8 cellular contexts compared by ENCODE assay signal in the genomic region with DNA sequence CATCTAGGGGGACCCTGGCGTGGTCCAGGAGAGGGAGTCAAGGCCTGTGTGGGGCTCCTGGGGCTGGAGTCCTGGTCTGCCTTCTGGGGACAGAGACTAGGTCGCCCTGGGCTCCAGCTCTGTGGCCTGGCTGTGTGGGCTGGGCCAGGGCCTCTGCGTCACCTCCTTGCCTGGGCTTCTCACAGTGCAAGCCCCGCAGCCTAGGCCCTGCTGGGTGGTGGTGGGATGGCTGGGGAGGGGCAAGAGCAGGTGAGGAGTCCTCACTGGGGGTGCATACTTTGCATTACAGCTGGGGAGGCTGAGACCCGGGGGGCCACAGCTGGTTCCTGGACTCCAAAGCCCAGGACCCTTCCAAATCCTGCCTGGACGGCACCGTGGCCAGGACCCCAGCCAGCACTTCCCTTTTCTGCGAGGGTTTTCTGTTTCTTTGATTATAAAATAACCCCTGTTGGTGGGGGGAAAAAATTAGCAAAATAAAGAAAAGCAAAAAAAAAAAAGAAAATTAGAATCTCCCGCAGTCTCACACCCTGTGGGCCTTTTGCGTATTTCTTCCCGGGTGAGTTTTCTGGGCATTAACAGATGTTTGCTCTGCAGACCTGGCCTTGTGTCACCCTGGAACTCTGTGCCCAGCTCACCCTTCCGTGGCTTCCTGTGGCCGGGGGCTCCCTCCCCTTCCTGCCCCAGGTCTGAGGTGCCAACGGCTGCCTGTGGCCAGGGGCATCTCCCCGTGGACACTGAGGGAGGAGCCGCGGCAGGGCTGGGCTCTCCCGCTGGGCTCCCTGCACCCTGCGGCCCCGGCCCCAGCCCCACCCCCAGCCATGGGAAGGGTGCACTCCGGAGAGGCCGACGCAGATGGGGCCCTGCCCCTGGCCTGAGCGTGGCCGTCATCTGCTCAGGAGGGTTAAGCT. TPM values are rescaled to one million over a fixed set of nuclear protein-coding genes. Genes with fewer than 3 reads are reported as not detected.
DNase-seq lines count a peak whose midpoint lies in the region; ATAC-seq and TF ChIP-seq lines count a peak whose summit lies in the region.

No MANE protein-coding gene starts in this region.

- H3K4me1 ChIP-seq in IMR-90 (ENCODE audit: control insufficient read depth, insufficient read depth, low read length): peaks cover 9% of the 10 kb centered on the region
- H3K4me1 ChIP-seq in naive thymus-derived CD4-positive, alpha-beta T cell (ENCODE audit: control insufficient read depth in 2 of 2, insufficient read depth in 2 of 2, low read length in 2 of 2): peaks cover 0 to 33% of the 10 kb centered on the region in 2 donors

- H3K4me3 ChIP-seq in IMR-90 (ENCODE audit: insufficient read depth, low read depth, low read length): no peak overlapping the region
- no peak overlapping the region for H3K4me3 ChIP-seq in naive thymus-derived CD4-positive, alpha-beta T cell (ENCODE audit: low read length)

- intact Hi-C loops in IMR-90 (cut with micrococcal nuclease): no loop called here
- intact Hi-C loops in naive thymus-derived CD4-positive, alpha-beta T cell (cut with micrococcal nuclease): loop anchor here in 1 of 2 donors (2.0 kb wide), 1 partner anchor 24 kb away; a partner anchor contains a TSS

- H3K27ac Mint-ChIP-seq in naive thymus-derived CD4-positive, alpha-beta T cell: peak overlapping the region in 6 of 9 donors; percentile 25 to 72 (median 50)

- WGBS in IMR-90 (ENCODE audit: extremely low coverage in 2 of 2, insufficient read length in 1 of 2), 2 experiments: 68% methylated on average over 5 of the region's 25 CpGs; no CpG with 5 or more reads in 1 of the 2 experiments

- H2AK9ac ChIP-seq in IMR-90 (replicated peaks; ENCODE audit: low read depth, low read length, poor library complexity): peak overlapping the region; percentile 77

- no peaks in the 10 kb centered on the region for H3K36me3 ChIP-seq in IMR-90 (ENCODE audit: control insufficient read depth, insufficient read depth, low read length)
- peaks cover 0 to 3% (median 0%) of the 10 kb centered on the region in 3 experiments for H3K36me3 ChIP-seq in naive thymus-derived CD4-positive, alpha-beta T cell (ENCODE audit: control insufficient read depth in 2 of 3, insufficient read depth in 3 of 3, low read length in 3 of 3)

- peaks cover 5 to 39% (median 29%) of the 10 kb centered on the region in 7 donors for H3K4me1 Mint-ChIP-seq in naive thymus-derived CD4-positive, alpha-beta T cell

- ATAC-seq in GM19324 (IDR thresholded peaks at IDR 0.05; ENCODE audit: low FRiP score, unreplicated experiment) (peak; percentile 15), IMR-90 (ENCODE audit: low read depth) (peak; percentile 24; the same call in 1 of the 2 replicates), GM21528 (IDR thresholded peaks at IDR 0.05; ENCODE audit: low FRiP score, unreplicated experiment) (no peak), HG03039 (IDR thresholded peaks at IDR 0.05; ENCODE audit: unreplicated experiment) (no peak)
- ATAC-seq in naive thymus-derived CD4-positive, alpha-beta T cell: peak; percentile 39

- H3K9me3 ChIP-seq in IMR-90 (ENCODE audit: control insufficient read depth, insufficient read depth, low read length): no peaks in the 10 kb centered on the region
- H3K9me3 ChIP-seq in naive thymus-derived CD4-positive, alpha-beta T cell (ENCODE audit: control insufficient read depth in 2 of 3, low read length in 3 of 3): no peaks in the 10 kb centered on the region

- H3K4me3 Mint-ChIP-seq in naive thymus-derived CD4-positive, alpha-beta T cell: peak overlapping the region in 3 of 10 donors; percentile 44 to 58 (median 54)

- no peak overlapping the region for H3K56ac ChIP-seq in IMR-90 (ENCODE audit: extremely low read depth, insufficient read depth, low read length)

- H3K36me3 Mint-ChIP-seq in naive thymus-derived CD4-positive, alpha-beta T cell: peaks cover 0 to 2% (median 0%) of the 10 kb centered on the region in 5 donors

- H2AFZ ChIP-seq in IMR-90 (replicated peaks; ENCODE audit: low read length, poor library complexity): peak overlapping the region; percentile 90

- in situ Hi-C loops in IMR-90 (cut with MboI; ENCODE audit: low sequenced_read_pairs): no loop called here

- no peaks in the 10 kb centered on the region; the same call in 1 of the 2 replicates for H4K20me1 ChIP-seq in IMR-90 (ENCODE audit: insufficient read depth, low read length)

- no peak overlapping the region for H3K4me2 ChIP-seq in IMR-90 (ENCODE audit: low read depth, low read length)

- 0 out of 2 replicates have a peak overlapping the region, but pooled peaks have one; percentile 48 for H2BK120ac ChIP-seq in IMR-90 (ENCODE audit: low read depth, low read length)

- H3K27me3 ChIP-seq in IMR-90 (ENCODE audit: control insufficient read depth, insufficient read depth, low read length): no peaks in the 10 kb centered on the region
- no peaks in the 10 kb centered on the region for H3K27me3 ChIP-seq in naive thymus-derived CD4-positive, alpha-beta T cell (ENCODE audit: control insufficient read depth in 2 of 2, insufficient read depth in 2 of 2, low read length in 2 of 2)

- TF ChIP-seq CTCF in IMR-90 (conservative IDR thresholded peaks at IDR 0.05; ENCODE audit: low read depth, low read length): no peak

- peaks cover 0 to 7% of the 10 kb centered on the region in 2 experiments; a peak in 2 of 4 replicates for H3K79me1 ChIP-seq in IMR-90 (ENCODE audit: low read depth in 1 of 2, low read length in 2 of 2)

- no TSS peak for BruUV-seq in IMR-90 (replicated peaks; lab: Mats Ljungman, UMichigan)

- peaks cover 5% of the 10 kb centered on the region; the same call in 1 of the 2 replicates for H3K9me1 ChIP-seq in IMR-90 (ENCODE audit: insufficient read depth, low read length)

- H3K4ac ChIP-seq in IMR-90 (ENCODE audit: low read depth, low read length): peak overlapping the region; percentile 69

- dilution Hi-C loops in IMR-90 (cut with HindIII; ENCODE audit: low sequenced_read_pairs, unreplicated experiment): no loop called here

- H2BK5ac ChIP-seq in IMR-90 (ENCODE audit: low read depth, low read length, poor library complexity, severe bottlenecking): no peak overlapping the region

- H2BK15ac ChIP-seq in IMR-90 (ENCODE audit: low read depth, low read length): no peak overlapping the region; the same call in 2 of the 3 replicates

- H4K8ac ChIP-seq in IMR-90 (ENCODE audit: low read depth in 2 of 2, low read length in 2 of 2): peak overlapping the region in 1 of 2 experiments; percentile 62; a peak in 1 of 4 replicates

- H4K5ac ChIP-seq in IMR-90 (ENCODE audit: low read depth, low read length): no peak overlapping the region

- peaks cover 0 to 2% (median 0%) of the 10 kb centered on the region in 11 donors for H3K9me3 Mint-ChIP-seq in naive thymus-derived CD4-positive, alpha-beta T cell

- POLR2A ChIA-PET in IMR-90 (lab: Charles Lee; ENCODE audit: unreplicated experiment): no interaction called here
- POLR2A ChIA-PET in naive thymus-derived CD4-positive, alpha-beta T cell (lab: Charles Lee): interaction anchor here (0.6 to 1.7 kb wide), 2 partner anchors 10 to 27 kb away, joined by 3 to 4 read pairs; no protein-coding TSS in a partner anchor

- H3K14ac ChIP-seq in IMR-90 (replicated peaks; ENCODE audit: low read depth, low read length): no peak overlapping the region

- no peak overlapping the region for H3K9ac ChIP-seq in IMR-90 (ENCODE audit: low read depth, low read length)

- H3K23ac ChIP-seq in IMR-90 (ENCODE audit: low read depth, low read length): no peak overlapping the region

- H3K27ac ChIP-seq in IMR-90 (ENCODE audit: insufficient read depth, low read length) (no peak overlapping the region), angular gyrus (ENCODE audit: low read depth, low read length) (peak overlapping the region; percentile 88)
- H3K27ac ChIP-seq in naive thymus-derived CD4-positive, alpha-beta T cell (ENCODE audit: low read depth, low read length): peak overlapping the region; percentile 50

- peaks cover 0 to 1% (median 0%) of the 10 kb centered on the region in 5 donors for H3K27me3 Mint-ChIP-seq in naive thymus-derived CD4-positive, alpha-beta T cell

- H2BK20ac ChIP-seq in IMR-90 (ENCODE audit: low read depth, low read length): no peak overlapping the region

- DNase-seq in IMR-90 (no peak), 8988T (no peak), GDM1 (lab: John Stamatoyannopoulos, UW) (no peak)
- DNase-seq in naive thymus-derived CD4-positive, alpha-beta T cell: no peak

- H3K18ac ChIP-seq in IMR-90 (ENCODE audit: low read depth, low read length): no peak overlapping the region

- no peak for TF ChIP-seq RAD21 in IMR-90 (IDR thresholded peaks at IDR 0.05; ENCODE audit: low read length)

- CTCF ChIA-PET in IMR-90 (lab: Yijun Ruan, JAX): no interaction called here
- CTCF ChIA-PET in naive thymus-derived CD4-positive, alpha-beta T cell (lab: Charles Lee): interaction anchor here (0.6 to 2.3 kb wide), 2 partner anchors 9 to 26 kb away, joined by 6 to 16 read pairs; no protein-coding TSS in a partner anchor

- no peak for TF ChIP-seq POLR2A in IMR-90 (IDR thresholded peaks at IDR 0.05; ENCODE audit: low read depth, low read length)

- peak overlapping the region; percentile 59; the same call in 1 of the 2 replicates for H2AK5ac ChIP-seq in IMR-90 (ENCODE audit: low read depth, low read length)

- H4K91ac ChIP-seq in IMR-90 (ENCODE audit: insufficient read depth, low read depth, low read length): no peak overlapping the region

TF ChIP-seq in IMR-90, 13 proteins besides CTCF, POLR2A, EP300 and RAD21 (continues in another document):
- TF ChIP-seq MAZ (IDR thresholded peaks at IDR 0.05; ENCODE audit: borderline replicate concordance, low read depth, low read length) (no peak), NFE2L2 (IDR thresholded peaks at IDR 0.05; ENCODE audit: low read depth, low read length) (no peak), MAFK (IDR thresholded peaks at IDR 0.05; ENCODE audit: low read depth, low read length) (no peak), BHLHE40 (IDR thresholded peaks at IDR 0.05; ENCODE audit: low read depth, low read length) (no peak)
- TF ChIP-seq, protein P1, sequence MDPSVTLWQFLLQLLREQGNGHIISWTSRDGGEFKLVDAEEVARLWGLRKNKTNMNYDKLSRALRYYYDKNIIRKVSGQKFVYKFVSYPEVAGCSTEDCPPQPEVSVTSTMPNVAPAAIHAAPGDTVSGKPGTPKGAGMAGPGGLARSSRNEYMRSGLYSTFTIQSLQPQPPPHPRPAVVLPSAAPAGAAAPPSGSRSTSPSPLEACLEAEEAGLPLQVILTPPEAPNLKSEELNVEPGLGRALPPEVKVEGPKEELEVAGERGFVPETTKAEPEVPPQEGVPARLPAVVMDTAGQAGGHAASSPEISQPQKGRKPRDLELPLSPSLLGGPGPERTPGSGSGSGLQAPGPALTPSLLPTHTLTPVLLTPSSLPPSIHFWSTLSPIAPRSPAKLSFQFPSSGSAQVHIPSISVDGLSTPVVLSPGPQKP (IDR thresholded peaks at IDR 0.05; ENCODE audit: borderline replicate concordance, low read depth, low read length): no peak

RNA-seq across cellular contexts. Expression of a gene that starts 23.7 kb away (rescaled TPM):
- total RNA-seq in IMR-90 (2012; rRNA removed): 1.9 and 2.2 TPM in 2 replicates
- 1.7 and 2.1 TPM in 2 replicates for polyA plus RNA-seq in IMR-90 (2012; rRNA removed)
- polyA plus RNA-seq in IMR-90 (2012; cell fraction: cytosol; rRNA removed): 2.2 and 3.6 TPM in 2 replicates
- 1.8 and 4.6 TPM in 2 replicates for polyA plus RNA-seq in IMR-90 (2012; cell fraction: nucleus; rRNA removed; ENCODE audit: low replicate concordance)
- total RNA-seq in naive thymus-derived CD4-positive, alpha-beta T cell: 10 to 100 TPM in 4 of 5 experiments, 1 to 10 TPM in 1; 9.1 to 22.2 (median 12.1) TPM
- polyA plus RNA-seq in naive thymus-derived CD4-positive, alpha-beta T cell: 1 to 10 TPM; 1.5 to 3.6 TPM

Comparison
In these comparisons a context has a peak if more than half of its experiments do, and no peak if none do; other contexts are left out.
1. ATAC-seq: peak in GM19324 (single experiment), IMR-90 (single experiment) and naive thymus-derived CD4-positive, alpha-beta T cell (single experiment); none in GM21528 (single experiment) and HG03039 (single experiment).